In genomic region chr12:49061157-49061650, GRCh38 we compare ENCODE assay signal across 9 cellular contexts. TPM values are rescaled to one million over a fixed set of nuclear protein-coding genes. Genes with fewer than 3 reads are reported as not detected.
DNase-seq lines count a peak whose midpoint lies in the region; ATAC-seq and TF ChIP-seq lines count a peak whose summit lies in the region.
"Had no signal": no experiment of that assay in that cellular context is flagged by ENCODE, and none has a peak within 500 bp of the region (broad histone marks: within the 10 kb centered on the region; RNA-seq: fewer than 3 reads in every experiment).

No MANE protein-coding gene starts in this region.

- peaks cover 11% of the 10 kb centered on the region for H3K9me3 Mint-ChIP-seq in glutamatergic neuron (ENCODE audit: unreplicated experiment)

- DNase-seq in T-helper 17 cell, result no peak
- no peak for DNase-seq in glutamatergic neuron
- no peak for DNase-seq in DMS114 treated with DMSO at 0.1 percent for 48 hours (lab: John Stamatoyannopoulos, UW; ENCODE audit: unreplicated experiment)
- no peak for DNase-seq in middle frontal gyrus (ENCODE audit: extremely low spot score, low spot score)
- DNase-seq in GM13977 (ENCODE audit: low spot score), result no peak

- H3K4me3 ChIP-seq in skin epidermis, result peak overlapping the region; percentile 76 to 97 (median 93)

- H3K4me1 Mint-ChIP-seq in T-helper 17 cell (peaks cover 42% of the 10 kb centered on the region), glutamatergic neuron (ENCODE audit: low read depth, unreplicated experiment) (peaks cover 19% of the 10 kb centered on the region)

- peaks cover 4% of the 10 kb centered on the region for H3K36me3 Mint-ChIP-seq in T-helper 17 cell (ENCODE audit: low read depth)
- no peaks in the 10 kb centered on the region for H3K36me3 Mint-ChIP-seq in glutamatergic neuron (ENCODE audit: unreplicated experiment)

- no peaks in the 10 kb centered on the region for H3K27me3 Mint-ChIP-seq in T-helper 17 cell
- H3K27me3 Mint-ChIP-seq in glutamatergic neuron (ENCODE audit: unreplicated experiment), result peaks cover 16% of the 10 kb centered on the region

- in situ Hi-C loops in GM13977 (cut with MboI; ENCODE audit: low pct_unique_long_range_greater_than_20kb, low sequenced_read_pairs, unreplicated experiment), result no loop called here

- H3K9me3 ChIP-seq in T-helper 17 cell (ENCODE audit: control insufficient read depth, low read length, poor library complexity, severe bottlenecking), result no peaks in the 10 kb centered on the region

- H3K27ac Mint-ChIP-seq in T-helper 17 cell (peak overlapping the region; percentile 92), glutamatergic neuron (ENCODE audit: unreplicated experiment) (peak overlapping the region; percentile 87)

- ATAC-seq in GM21825 (IDR thresholded peaks at IDR 0.05; ENCODE audit: unreplicated experiment), result peak; percentile 2
- no peak for ATAC-seq in T-helper 17 cell
- no peak for ATAC-seq in HG03342 (IDR thresholded peaks at IDR 0.05; ENCODE audit: unreplicated experiment)

- TF ChIP-seq CTCF in glutamatergic neuron (IDR thresholded peaks at IDR 0.05; ENCODE audit: partially characterized antibody, unreplicated experiment), result no peak
- TF ChIP-seq CTCF in GM13977 (IDR thresholded peaks at IDR 0.05; ENCODE audit: extremely low read depth, insufficient read depth, missing control alignments), result no peak

- H3K4me3 Mint-ChIP-seq in T-helper 17 cell (peak overlapping the region; percentile 93), glutamatergic neuron (ENCODE audit: unreplicated experiment) (peak overlapping the region; percentile 96)

- peak overlapping the region in 20 of 21 experiments; percentile 96 to 100 (median 99) for H3K27ac ChIP-seq in skin epidermis

RNA-seq across cellular contexts. Expression of gene KMT2D, which starts 0.6 kb away (rescaled TPM):
- 100 to 1,000 TPM; 137 to 139 TPM for total RNA-seq in T-helper 17 cell
- total RNA-seq in glutamatergic neuron (ENCODE audit: unreplicated experiment), result 144 TPM

RNA-seq across cellular contexts. Expression of gene RHEBL1, which starts 8.6 kb away (rescaled TPM):
- total RNA-seq in T-helper 17 cell, result 1 to 10 TPM; 7.9 to 8.1 TPM
- total RNA-seq in glutamatergic neuron (ENCODE audit: unreplicated experiment), result 2.3 TPM

RNA-seq across cellular contexts. Expression of gene DHH, which starts 33.4 kb away (rescaled TPM):
- total RNA-seq in T-helper 17 cell, result under 1 TPM; 0.17 to 0.44 TPM
- total RNA-seq in glutamatergic neuron (ENCODE audit: unreplicated experiment), result 1.2 TPM
- total RNA-seq: RPMI7951 had no signal

RNA-seq across cellular contexts. Expression of gene PRKAG1, which starts 42.6 kb away (rescaled TPM):
- total RNA-seq in T-helper 17 cell, result 10 to 100 TPM; 41.4 to 47.7 TPM
- 58.2 TPM for total RNA-seq in glutamatergic neuron (ENCODE audit: unreplicated experiment)

RNA-seq across cellular contexts. Expression of gene LMBR1L, which starts 49.4 kb away (rescaled TPM):
- total RNA-seq in T-helper 17 cell, result 100 to 1,000 TPM; 257 to 270 TPM
- total RNA-seq in glutamatergic neuron (ENCODE audit: unreplicated experiment), result 371 TPM
